23 cellular contexts compared by ENCODE assay signal in genomic region chr16:86531193-86531550, GRCh38. TPM values are rescaled to one million over a fixed set of nuclear protein-coding genes. Genes with fewer than 3 reads are reported as not detected.
A peak's percentile ranks its signal among the peaks of the same experiment; 100 is the strongest.
DNase-seq lines count a peak whose midpoint lies in the region; ATAC-seq, FAIRE-seq and TF ChIP-seq lines count a peak whose summit lies in the region.
"Had no signal": no experiment of that assay in that cellular context is flagged by ENCODE, and none has a peak within 500 bp of the region (broad histone marks: within the 10 kb centered on the region; RNA-seq: fewer than 3 reads in every experiment).

No MANE protein-coding gene starts in this region.

- H3K27ac Mint-ChIP-seq in WTC11: no peak overlapping the region
- H3K27ac Mint-ChIP-seq: natural killer cell treated with Interleukin-12 subunit alpha and Interleukin-12 subunit beta and Interleukin-15 and Interleukin-18, amount 100 ng/mL, for 72 hours; stimulated activated naive CD8-positive, alpha-beta T cell treated with anti-CD3 and anti-CD28 coated beads, Interleukin-15, amount 100 ng/mL, for 72 hours had no signal

- H3K9me3 ChIP-seq in right lobe of liver (no peaks in the 10 kb centered on the region), HepG2 (ENCODE audit: low read length) (no peaks in the 10 kb centered on the region), heart left ventricle (no peaks in the 10 kb centered on the region)
- H3K9me3 ChIP-seq: HAP-1, SJCRH30 had no signal

- no peak for TF ChIP-seq EP300 in HepG2 (IDR thresholded peaks at IDR 0.05; ENCODE audit: low read depth in 2 of 2, low read length in 2 of 2)
- no peak for TF ChIP-seq EP300 in HepG2 (CRISPR knock-in tag; IDR thresholded peaks at IDR 0.05; ENCODE audit: borderline replicate concordance)

- H3K79me2 ChIP-seq in HepG2 (ENCODE audit: insufficient read depth, low read length): no peaks in the 10 kb centered on the region

- no peaks in the 10 kb centered on the region for H4K20me1 ChIP-seq in HepG2 (ENCODE audit: insufficient read depth, low read length)

- FAIRE-seq in HepG2 (lab: Jason Lieb, UNC): no peak
- FAIRE-seq: A204.1 had no signal

- H3K4me1 Mint-ChIP-seq in WTC11: no peaks in the 10 kb centered on the region
- H3K4me1 Mint-ChIP-seq: stimulated activated naive CD8-positive, alpha-beta T cell treated with anti-CD3 and anti-CD28 coated beads, Interleukin-15, amount 100 ng/mL, for 72 hours had no signal

- no peak for TF ChIP-seq RAD21 in HepG2 (CRISPR knock-in tag; IDR thresholded peaks at IDR 0.05)

- H3K27me3 Mint-ChIP-seq in WTC11 (ENCODE audit: low read depth): no peaks in the 10 kb centered on the region; the same call in 1 of the 2 replicates
- H3K27me3 Mint-ChIP-seq: natural killer cell treated with Interleukin-12 subunit alpha and Interleukin-12 subunit beta and Interleukin-15 and Interleukin-18, amount 100 ng/mL, for 72 hours; stimulated activated naive CD8-positive, alpha-beta T cell treated with anti-CD3 and anti-CD28 coated beads, Interleukin-15, amount 100 ng/mL, for 72 hours had no signal

- no peaks in the 10 kb centered on the region for H3K27me3 ChIP-seq in right lobe of liver
- no peaks in the 10 kb centered on the region for H3K27me3 ChIP-seq in HepG2 (ENCODE audit: control insufficient read depth in 1 of 2, insufficient read depth in 2 of 2, low read length in 2 of 2)
- no peaks in the 10 kb centered on the region for H3K27me3 ChIP-seq in heart left ventricle
- H3K27me3 ChIP-seq: cardiac muscle cell, SJCRH30 had no signal

- no TSS peak for BruUV-seq in HepG2 (replicated peaks; lab: Mats Ljungman, UMichigan)

- TF ChIP-seq POLR2A in right lobe of liver (IDR thresholded peaks at IDR 0.05) (no peak), HepG2 (IDR thresholded peaks at IDR 0.05; ENCODE audit: insufficient read depth in 1 of 2, low read depth in 2 of 2, low read length in 2 of 2) (no peak), heart left ventricle (IDR thresholded peaks at IDR 0.05) (no peak), lower leg skin (IDR thresholded peaks at IDR 0.05) (no peak)

- intact Hi-C loops in right lobe of liver (cut with DNase I): no loop called here
- intact Hi-C loops in HepG2 (cut with micrococcal nuclease; ENCODE audit: unreplicated experiment): no loop called here
- intact Hi-C loops in heart left ventricle (cut with DNase I): no loop called here
- intact Hi-C loops in lower leg skin (cut with DNase I; ENCODE audit: low total_unique reads): no loop called here

- ATAC-seq in right lobe of liver (peak in 2 of 4 donors; percentile 20 to 42), HepG2 (no peak), heart left ventricle (peak in 3 of 4 donors; percentile 48 to 60 (median 50)), WTC11 (no peak), HG03196 (IDR thresholded peaks at IDR 0.05; ENCODE audit: unreplicated experiment) (no peak)
- ATAC-seq: natural killer cell treated with Interleukin-12 subunit alpha and Interleukin-12 subunit beta and Interleukin-15 and Interleukin-18, amount 100 ng/mL, for 72 hours; stimulated activated naive CD8-positive, alpha-beta T cell treated with anti-CD3 and anti-CD28 coated beads, Interleukin-15, amount 100 ng/mL, for 72 hours had no signal

- WGBS in right lobe of liver (ENCODE audit: insufficient coverage, low coverage, low lambda C conversion rate, missing lambda C conversion rate): 89% methylated on average over 1 of the region's 7 CpGs
- WGBS in HepG2 (ENCODE audit: low lambda C conversion rate): 93% methylated on average over 7 of the region's 7 CpGs
- WGBS in heart left ventricle, 4 donors: 54 to 70% (median 64%) methylated on average over 7 of the region's 7 CpGs
- 61 to 76% methylated on average over 7 of the region's 7 CpGs for WGBS in lower leg skin, 2 donors

- H3K4me2 ChIP-seq in HepG2 (ENCODE audit: low read depth, low read length): no peak overlapping the region

- POLR2A ChIA-PET in HepG2 (lab: Yijun Ruan, JAX) (no interaction called here), WTC11 (lab: Charles Lee) (interaction anchor here (0.8 kb wide), 1 partner anchor 10 kb away, joined by 3 read pairs; no protein-coding TSS in a partner anchor)

- no peak overlapping the region for H3K4me3 ChIP-seq in right lobe of liver
- no peak overlapping the region for H3K4me3 ChIP-seq in HepG2 (replicated peaks in 1 of 3; ENCODE audit: insufficient read depth in 1 of 3, low read depth in 2 of 3, low read length in 3 of 3)
- H3K4me3 ChIP-seq in heart left ventricle: no peak overlapping the region
- no peak overlapping the region for H3K4me3 ChIP-seq in lower leg skin (ENCODE audit: low read depth, poor library complexity, severe bottlenecking)
- H3K4me3 ChIP-seq: cardiac muscle cell, HAP-1, SJCRH30, skin epidermis had no signal

- H3K27ac ChIP-seq in right lobe of liver (no peak overlapping the region), HepG2 (ENCODE audit: extremely low read length, insufficient read depth, low read length) (no peak overlapping the region), heart left ventricle (peak overlapping the region in 3 of 12 donors; percentile 14 to 57 (median 32))
- H3K27ac ChIP-seq: cardiac muscle cell, SJCRH30, skin epidermis had no signal

- H3K9me3 Mint-ChIP-seq in WTC11: peaks cover 13% of the 10 kb centered on the region; the same call in 1 of the 2 replicates
- H3K9me3 Mint-ChIP-seq: natural killer cell treated with Interleukin-12 subunit alpha and Interleukin-12 subunit beta and Interleukin-15 and Interleukin-18, amount 100 ng/mL, for 72 hours; stimulated activated naive CD8-positive, alpha-beta T cell treated with anti-CD3 and anti-CD28 coated beads, Interleukin-15, amount 100 ng/mL, for 72 hours had no signal

- DNase-seq in right lobe of liver: peak in 2 of 3 donors; percentile 23 to 53
- DNase-seq in HepG2 (ENCODE audit: low spot score): no peak
- DNase-seq in heart left ventricle: peak; percentile 46 to 77 (median 64)
- DNase-seq in occipital lobe (lab: John Stamatoyannopoulos, UW): peak; percentile 67
- DNase-seq in lower leg skin (ENCODE audit: low spot score in 2 of 2): no peak
- no peak for DNase-seq in WTC11 (ENCODE audit: low spot score)
- DNase-seq in NCI-H2196 (lab: John Stamatoyannopoulos, UW; ENCODE audit: unreplicated experiment): no peak
- DNase-seq: activated CD4-positive, alpha-beta T cell treated with anti-CD3 and anti-CD28 coated beads, Interleukin-2, amount 50 U/mL, for 48 hours; activated gamma-delta T cell; Calu3; erythroblast; NCI-H1694; NCI-H82; SJCRH30; stimulated activated naive CD8-positive, alpha-beta T cell treated with anti-CD3 and anti-CD28 coated beads, Interleukin-15, amount 100 ng/mL, for 72 hours had no signal

- H3K36me3 ChIP-seq in right lobe of liver (peaks cover 0 to 3% (median 0%) of the 10 kb centered on the region in 4 donors), HepG2 (replicated peaks in 1 of 2; ENCODE audit: control insufficient read depth in 1 of 2, insufficient read depth in 2 of 2, low read length in 2 of 2) (peaks cover 0 to 5% of the 10 kb centered on the region in 2 experiments; a peak in 1 of 5 replicates), heart left ventricle (peaks cover 0 to 35% (median 20%) of the 10 kb centered on the region in 9 donors)
- H3K36me3 ChIP-seq: cardiac muscle cell, HAP-1, SJCRH30 had no signal

- no peak overlapping the region for H3K4me3 Mint-ChIP-seq in WTC11
- H3K4me3 Mint-ChIP-seq: natural killer cell treated with Interleukin-12 subunit alpha and Interleukin-12 subunit beta and Interleukin-15 and Interleukin-18, amount 100 ng/mL, for 72 hours; stimulated activated naive CD8-positive, alpha-beta T cell treated with anti-CD3 and anti-CD28 coated beads, Interleukin-15, amount 100 ng/mL, for 72 hours had no signal

- no peak overlapping the region for H2AFZ ChIP-seq in HepG2 (ENCODE audit: low read length)

- no peak overlapping the region for H3K9ac ChIP-seq in HepG2 (ENCODE audit: insufficient read depth, low read depth, low read length)

- CTCF ChIA-PET in HepG2 (lab: Yijun Ruan, JAX; ENCODE audit: low intra/inter-chr PET ratio, low total read pairs) (no interaction called here), WTC11 (lab: Charles Lee) (interaction anchor here (0.6 kb wide), 1 partner anchor 10 kb away, joined by 3 read pairs; no protein-coding TSS in a partner anchor)

- H3K36me3 Mint-ChIP-seq in WTC11: peaks cover 3% of the 10 kb centered on the region; the same call in 1 of the 2 replicates
- H3K36me3 Mint-ChIP-seq: natural killer cell treated with Interleukin-12 subunit alpha and Interleukin-12 subunit beta and Interleukin-15 and Interleukin-18, amount 100 ng/mL, for 72 hours had no signal

- in situ Hi-C loops in HepG2 (cut with HindIII; ENCODE audit: extremely low pct_ligation_motif_present, low pct_unique_long_range_greater_than_20kb): no loop called here

- TF ChIP-seq CTCF in right lobe of liver (IDR thresholded peaks at IDR 0.05): no peak
- no peak for TF ChIP-seq CTCF in HepG2 (CRISPR knock-in tag; IDR thresholded peaks at IDR 0.05)
- TF ChIP-seq CTCF in heart left ventricle (IDR thresholded peaks at IDR 0.05): no peak
- TF ChIP-seq CTCF in lower leg skin (IDR thresholded peaks at IDR 0.05): no peak
- no peak for TF ChIP-seq CTCF in WTC11 (IDR thresholded peaks at IDR 0.05)

- H3K4me1 ChIP-seq in right lobe of liver (no peaks in the 10 kb centered on the region), HepG2 (ENCODE audit: insufficient read depth, low read length) (no peaks in the 10 kb centered on the region), heart left ventricle (peaks cover 0 to 10% (median 0%) of the 10 kb centered on the region in 12 donors)
- H3K4me1 ChIP-seq: HAP-1, SJCRH30 had no signal

RNA-seq across cellular contexts. Expression of gene FOXF1, which starts 20.8 kb away (rescaled TPM):
- total RNA-seq in right lobe of liver: 1 to 10 TPM in 5 of 6 experiments, under 1 TPM in 1; 0.58 to 1.6 (median 1.2) TPM
- not detected in 2 replicates for total RNA-seq in HepG2 (2016; rRNA removed; fragmentation: Illumina TruSeq; extraction: Trizol)
- total RNA-seq in HepG2 (2016; cell fraction: cytosol; rRNA removed; fragmentation: Illumina TruSeq; extraction: Trizol; ENCODE audit: low read depth): not detected in 2 replicates
- total RNA-seq in HepG2 (2016; cell fraction: insoluble cytoplasmic fraction; rRNA removed; fragmentation: Illumina TruSeq; extraction: Trizol): not detected in 2 replicates
- total RNA-seq in HepG2 (2016; cell fraction: membrane; rRNA removed; fragmentation: Illumina TruSeq; extraction: Trizol): not detected in 2 replicates
- total RNA-seq in HepG2 (2016; cell fraction: nucleus; rRNA removed; fragmentation: Illumina TruSeq; extraction: Trizol): not detected in 2 replicates
- not detected in 2 replicates for polyA plus RNA-seq in HepG2 (2011; rRNA removed)
- polyA plus RNA-seq in HepG2 (2011; cell fraction: cytosol; rRNA removed): not detected in 2 replicates
- polyA plus RNA-seq in HepG2 (2011; cell fraction: nucleus; rRNA removed): not detected in 2 replicates
- polyA plus RNA-seq in HepG2 (2012): not detected in 2 replicates
- polyA plus RNA-seq in HepG2 (2016; cell fraction: cytosol; fragmentation: Illumina TruSeq; extraction: Trizol; ENCODE audit: low read depth): not detected in 2 replicates
- polyA plus RNA-seq in HepG2 (2016; cell fraction: insoluble cytoplasmic fraction; fragmentation: Illumina TruSeq; extraction: Trizol; ENCODE audit: low read depth): not detected in 2 replicates
- not detected in 2 replicates for polyA plus RNA-seq in HepG2 (2016; cell fraction: membrane; fragmentation: Illumina TruSeq; extraction: Trizol; ENCODE audit: low read depth)
- not detected in 2 replicates for polyA plus RNA-seq in HepG2 (2016; cell fraction: nucleus; fragmentation: Illumina TruSeq; extraction: Trizol; ENCODE audit: insufficient read depth, low read depth)
- polyA minus RNA-seq in HepG2 (2011; rRNA and poly(A)+ RNA removed; ENCODE audit: low replicate concordance): 5.0 TPM in 1 of 2 replicates, not detected in the other
- polyA minus RNA-seq in HepG2 (2011; cell fraction: cytosol; rRNA and poly(A)+ RNA removed): not detected in 2 replicates
- not detected in 2 replicates for polyA minus RNA-seq in HepG2 (2011; cell fraction: nucleus; rRNA and poly(A)+ RNA removed)
- under 1 TPM in 6 of 9 donors, not detected in 3; 0.14 to 0.48 (median 0.21) TPM for total RNA-seq in heart left ventricle
- under 1 TPM; 0.04 to 0.15 TPM for polyA plus RNA-seq in heart left ventricle
- total RNA-seq in occipital lobe: 0.47 TPM
- total RNA-seq in lower leg skin: under 1 TPM in 2 of 4 donors, not detected in 2; 0.10 to 0.45 TPM
- total RNA-seq in WTC11 (2021): 0.09 to 0.14 TPM in 2 of 3 replicates, not detected in the other
- total RNA-seq: Calu3; kidney epithelial cell; LHCN-M2; natural killer cell treated with Interleukin-12 subunit alpha and Interleukin-12 subunit beta and Interleukin-15 and Interleukin-18, amount 100 ng/mL, for 72 hours had no signal

RNA-seq across cellular contexts. Expression of gene MTHFSD, which starts 23.9 kb away (rescaled TPM):
- 10 to 100 TPM in 2 of 6 experiments, 1 to 10 TPM in 4; 5.9 to 11.6 (median 9.0) TPM for total RNA-seq in right lobe of liver
- 8.9 and 16.3 TPM in 2 replicates for total RNA-seq in HepG2 (2016; rRNA removed; fragmentation: Illumina TruSeq; extraction: Trizol)
- 3.0 and 3.2 TPM in 2 replicates for total RNA-seq in HepG2 (2016; cell fraction: cytosol; rRNA removed; fragmentation: Illumina TruSeq; extraction: Trizol; ENCODE audit: low read depth)
- total RNA-seq in HepG2 (2016; cell fraction: insoluble cytoplasmic fraction; rRNA removed; fragmentation: Illumina TruSeq; extraction: Trizol): 9.5 and 14.5 TPM in 2 replicates
- total RNA-seq in HepG2 (2016; cell fraction: membrane; rRNA removed; fragmentation: Illumina TruSeq; extraction: Trizol): 6.0 and 6.1 TPM in 2 replicates
- 21.7 and 25.7 TPM in 2 replicates for total RNA-seq in HepG2 (2016; cell fraction: nucleus; rRNA removed; fragmentation: Illumina TruSeq; extraction: Trizol)
- polyA plus RNA-seq in HepG2 (2011; rRNA removed): 14.2 and 15.8 TPM in 2 replicates
- polyA plus RNA-seq in HepG2 (2011; cell fraction: cytosol; rRNA removed): 5.8 and 6.4 TPM in 2 replicates
- polyA plus RNA-seq in HepG2 (2011; cell fraction: nucleus; rRNA removed): 85.9 and 86.6 TPM in 2 replicates
- polyA plus RNA-seq in HepG2 (2012): 8.3 and 11.3 TPM in 2 replicates
- 1.9 and 2.3 TPM in 2 replicates for polyA plus RNA-seq in HepG2 (2016; cell fraction: cytosol; fragmentation: Illumina TruSeq; extraction: Trizol; ENCODE audit: low read depth)
- polyA plus RNA-seq in HepG2 (2016; cell fraction: insoluble cytoplasmic fraction; fragmentation: Illumina TruSeq; extraction: Trizol; ENCODE audit: low read depth): 9.8 and 13.1 TPM in 2 replicates
- polyA plus RNA-seq in HepG2 (2016; cell fraction: membrane; fragmentation: Illumina TruSeq; extraction: Trizol; ENCODE audit: low read depth): 4.8 and 5.1 TPM in 2 replicates
- polyA plus RNA-seq in HepG2 (2016; cell fraction: nucleus; fragmentation: Illumina TruSeq; extraction: Trizol; ENCODE audit: insufficient read depth, low read depth): 28.2 and 29.9 TPM in 2 replicates
- polyA minus RNA-seq in HepG2 (2011; rRNA and poly(A)+ RNA removed; ENCODE audit: low replicate concordance): 27.7 and 27.8 TPM in 2 replicates
- 5.9 and 9.4 TPM in 2 replicates for polyA minus RNA-seq in HepG2 (2011; cell fraction: cytosol; rRNA and poly(A)+ RNA removed)
- 76.5 and 82.9 TPM in 2 replicates for polyA minus RNA-seq in HepG2 (2011; cell fraction: nucleus; rRNA and poly(A)+ RNA removed)
- 10 to 100 TPM in 6 of 9 donors, 1 to 10 TPM in 3; 3.9 to 17.0 (median 11.6) TPM for total RNA-seq in heart left ventricle
- 1 to 10 TPM; 5.6 to 6.8 TPM for polyA plus RNA-seq in heart left ventricle
- 10.3 TPM for total RNA-seq in occipital lobe
- total RNA-seq in lower leg skin: 10 to 100 TPM; 14.5 to 34.8 (median 25.5) TPM
- total RNA-seq in WTC11 (2021): 14.1 to 15.7 TPM (median 15.3 TPM) in 3 replicates

RNA-seq across cellular contexts. Expression of gene FOXC2, which starts 35.5 kb away (rescaled TPM):
- total RNA-seq in right lobe of liver (under 1 TPM in 1 of 6 experiments, not detected in 5; 0.20 TPM), HepG2 (2016; rRNA removed; fragmentation: Illumina TruSeq; extraction: Trizol) (not detected in 2 replicates), heart left ventricle (1 to 10 TPM; 1.1 to 3.3 (median 1.7) TPM), occipital lobe (0.62 TPM), lower leg skin (under 1 TPM in 3 of 4 donors, not detected in 1; 0.16 to 0.32 (median 0.17) TPM), WTC11 (2021) (0.18 to 0.28 TPM (median 0.21 TPM) in 3 replicates)
- not detected in 2 replicates for total RNA-seq in HepG2 (2016; cell fraction: cytosol; rRNA removed; fragmentation: Illumina TruSeq; extraction: Trizol; ENCODE audit: low read depth)
- total RNA-seq in HepG2 (2016; cell fraction: insoluble cytoplasmic fraction; rRNA removed; fragmentation: Illumina TruSeq; extraction: Trizol): not detected in 2 replicates
- not detected in 2 replicates for total RNA-seq in HepG2 (2016; cell fraction: membrane; rRNA removed; fragmentation: Illumina TruSeq; extraction: Trizol)
- not detected in 2 replicates for total RNA-seq in HepG2 (2016; cell fraction: nucleus; rRNA removed; fragmentation: Illumina TruSeq; extraction: Trizol)
- polyA plus RNA-seq in HepG2 (2011; rRNA removed) (0.05 TPM in 1 of 2 replicates, not detected in the other), heart left ventricle (1 to 10 TPM in 1 of 2 donors, under 1 TPM in 1; 0.76 to 1.0 TPM)
- polyA plus RNA-seq in HepG2 (2011; cell fraction: cytosol; rRNA removed): not detected in 2 replicates
- 0.26 and 0.31 TPM in 2 replicates for polyA plus RNA-seq in HepG2 (2011; cell fraction: nucleus; rRNA removed)
- polyA plus RNA-seq in HepG2 (2012): 0.08 TPM in 1 of 2 replicates, not detected in the other
- not detected in 2 replicates for polyA plus RNA-seq in HepG2 (2016; cell fraction: cytosol; fragmentation: Illumina TruSeq; extraction: Trizol; ENCODE audit: low read depth)
- not detected in 2 replicates for polyA plus RNA-seq in HepG2 (2016; cell fraction: insoluble cytoplasmic fraction; fragmentation: Illumina TruSeq; extraction: Trizol; ENCODE audit: low read depth)
- polyA plus RNA-seq in HepG2 (2016; cell fraction: membrane; fragmentation: Illumina TruSeq; extraction: Trizol; ENCODE audit: low read depth): not detected in 2 replicates
- not detected in 2 replicates for polyA plus RNA-seq in HepG2 (2016; cell fraction: nucleus; fragmentation: Illumina TruSeq; extraction: Trizol; ENCODE audit: insufficient read depth, low read depth)
- 0.82 TPM in 1 of 2 replicates, not detected in the other for polyA minus RNA-seq in HepG2 (2011; rRNA and poly(A)+ RNA removed; ENCODE audit: low replicate concordance)
- not detected in 2 replicates for polyA minus RNA-seq in HepG2 (2011; cell fraction: cytosol; rRNA and poly(A)+ RNA removed)
- polyA minus RNA-seq in HepG2 (2011; cell fraction: nucleus; rRNA and poly(A)+ RNA removed): 0.13 TPM in 1 of 2 replicates, not detected in the other
- total RNA-seq: natural killer cell treated with Interleukin-12 subunit alpha and Interleukin-12 subunit beta and Interleukin-15 and Interleukin-18, amount 100 ng/mL, for 72 hours had no signal

RNA-seq across cellular contexts. Expression of gene FOXL1, which starts 47.2 kb away (rescaled TPM):
- under 1 TPM in 4 of 6 experiments, not detected in 2; 0.15 to 0.74 (median 0.46) TPM for total RNA-seq in right lobe of liver
- total RNA-seq in HepG2 (2016; rRNA removed; fragmentation: Illumina TruSeq; extraction: Trizol): not detected in 2 replicates
- not detected in 2 replicates for total RNA-seq in HepG2 (2016; cell fraction: cytosol; rRNA removed; fragmentation: Illumina TruSeq; extraction: Trizol; ENCODE audit: low read depth)
- not detected in 2 replicates for total RNA-seq in HepG2 (2016; cell fraction: insoluble cytoplasmic fraction; rRNA removed; fragmentation: Illumina TruSeq; extraction: Trizol)
- total RNA-seq in HepG2 (2016; cell fraction: membrane; rRNA removed; fragmentation: Illumina TruSeq; extraction: Trizol): not detected in 2 replicates
- not detected in 2 replicates for total RNA-seq in HepG2 (2016; cell fraction: nucleus; rRNA removed; fragmentation: Illumina TruSeq; extraction: Trizol)
- polyA plus RNA-seq in HepG2 (2011; rRNA removed): not detected in 2 replicates
- 0.01 TPM in 1 of 2 replicates, not detected in the other for polyA plus RNA-seq in HepG2 (2011; cell fraction: cytosol; rRNA removed)
- not detected in 2 replicates for polyA plus RNA-seq in HepG2 (2011; cell fraction: nucleus; rRNA removed)
- polyA plus RNA-seq in HepG2 (2012): not detected in 2 replicates
- polyA plus RNA-seq in HepG2 (2016; cell fraction: cytosol; fragmentation: Illumina TruSeq; extraction: Trizol; ENCODE audit: low read depth): not detected in 2 replicates
- not detected in 2 replicates for polyA plus RNA-seq in HepG2 (2016; cell fraction: insoluble cytoplasmic fraction; fragmentation: Illumina TruSeq; extraction: Trizol; ENCODE audit: low read depth)
- not detected in 2 replicates for polyA plus RNA-seq in HepG2 (2016; cell fraction: membrane; fragmentation: Illumina TruSeq; extraction: Trizol; ENCODE audit: low read depth)
- not detected in 2 replicates for polyA plus RNA-seq in HepG2 (2016; cell fraction: nucleus; fragmentation: Illumina TruSeq; extraction: Trizol; ENCODE audit: insufficient read depth, low read depth)
- 1.1 TPM in 1 of 2 replicates, not detected in the other for polyA minus RNA-seq in HepG2 (2011; rRNA and poly(A)+ RNA removed; ENCODE audit: low replicate concordance)
- not detected in 2 replicates for polyA minus RNA-seq in HepG2 (2011; cell fraction: cytosol; rRNA and poly(A)+ RNA removed)
- polyA minus RNA-seq in HepG2 (2011; cell fraction: nucleus; rRNA and poly(A)+ RNA removed): not detected in 2 replicates
- total RNA-seq in heart left ventricle: 1 to 10 TPM in 3 of 9 donors, under 1 TPM in 6; 0.44 to 1.4 (median 0.72) TPM
- polyA plus RNA-seq in heart left ventricle: under 1 TPM; 0.57 to 0.69 TPM
- 0.47 TPM for total RNA-seq in occipital lobe
- under 1 TPM in 2 of 4 donors, not detected in 2; 0.23 to 0.49 TPM for total RNA-seq in lower leg skin
- total RNA-seq in WTC11 (2021): 0.23 to 0.34 TPM (median 0.33 TPM) in 3 replicates
- total RNA-seq: natural killer cell treated with Interleukin-12 subunit alpha and Interleukin-12 subunit beta and Interleukin-15 and Interleukin-18, amount 100 ng/mL, for 72 hours had no signal

Comparison
In these comparisons a context has a peak if more than half of its experiments do, and no peak if none do; other contexts are left out.
1. DNase-seq: peak in right lobe of liver (2 of 3), heart left ventricle (5 of 5) and occipital lobe (single experiment); none in HepG2 (single experiment), lower leg skin (0 of 2), WTC11 (single experiment) and NCI-H2196 (single experiment).
2. ATAC-seq: peak in heart left ventricle (3 of 4); none in HepG2 (single experiment), WTC11 (single experiment) and HG03196 (single experiment).